30 cellular contexts compared by ENCODE assay signal in genomic region chr4:128345650-128346049, GRCh38.
"Had no signal": no experiment of that assay in that cellular context is flagged by ENCODE, and none has a peak within 500 bp of the region (broad histone marks: within the 10 kb centered on the region; RNA-seq: fewer than 3 reads in every experiment).

No MANE protein-coding gene starts in this region.

- H3K9me3 ChIP-seq: heart right ventricle, mucosa of descending colon, pancreas, prostate gland, stomach, testis, thyroid gland, transverse colon, upper lobe of left lung had no signal

- H3K36me3 ChIP-seq: heart right ventricle, pancreas, prostate gland, stomach, thyroid gland, transverse colon, upper lobe of left lung had no signal

- H3K27ac ChIP-seq: heart right ventricle, hepatocyte, pancreas, prostate gland, skin epidermis, stomach, testis, thyroid gland, transverse colon, upper lobe of left lung had no signal

- H3K27me3 ChIP-seq: heart right ventricle, hepatocyte, pancreas, stomach, testis, thyroid gland, transverse colon, upper lobe of left lung had no signal

- FAIRE-seq: keratinocyte, pancreas, urothelium cell line had no signal

- H3K4me3 ChIP-seq: heart right ventricle, hepatocyte, lung, mucosa of descending colon, pancreas, prostate gland, skin epidermis, stomach, testis, thyroid gland, transverse colon, upper lobe of left lung had no signal

- H3K4me2 ChIP-seq: hepatocyte had no signal

- ATAC-seq: left cardiac atrium; left lobe of liver; mucosa of descending colon; naive thymus-derived CD4-positive, alpha-beta T cell; natural killer cell treated with Interleukin-12 subunit alpha and Interleukin-12 subunit beta and Interleukin-15 and Interleukin-18, amount 100 ng/mL, for 72 hours; pancreas; right cardiac atrium; sciatic nerve; stimulated activated naive B cell treated with anti-CD40 and anti-IgM and Interleukin-4, amounts not matched to agents 10 μg/mL and 1 μg/mL and 100 μg/mL, for 72 hours; stimulated activated naive CD8-positive, alpha-beta T cell treated with anti-CD3 and anti-CD28 coated beads, Interleukin-15, Interleukin-2, amounts not matched to agents 100 U/mL and 50 U/mL, for 24 hours had no signal

- DNase-seq: heart right ventricle; kidney glomerular epithelial cell; left cardiac atrium; midbrain; mucosa of descending colon; naive thymus-derived CD4-positive, alpha-beta T cell; pancreas; posterior cingulate gyrus; retina; right cardiac atrium; stimulated activated CD4-positive, alpha-beta T cell treated with anti-CD3 and anti-CD28 coated beads, Interleukin-12 subunit alpha, Interleukin-12 subunit beta, amount 100 ng/mL, for 4 hours; stimulated activated CD4-positive, alpha-beta T cell treated with anti-CD3 and anti-CD28 coated beads, Interleukin-15, amount 100 ng/mL, for 24 hours; stimulated activated CD4-positive, alpha-beta T cell treated with anti-CD3 and anti-CD28 coated beads, Interleukin-2, amount 100 ng/mL, for 24 hours; stimulated activated CD4-positive, alpha-beta T cell treated with anti-CD3 and anti-CD28 coated beads, Interleukin-4, amount 100 ng/mL, for 1 hour; stimulated activated naive B cell treated with anti-CD40 and anti-IgM and Interleukin-4, amounts not matched to agents 10 μg/mL and 1 μg/mL and 100 μg/mL, for 72 hours; stimulated activated naive CD8-positive, alpha-beta T cell treated with anti-CD3 and anti-CD28 coated beads, Interleukin-15, Interleukin-2, amounts not matched to agents 100 U/mL and 50 U/mL, for 24 hours; stomach; testis; thyroid gland; transverse colon; upper lobe of left lung had no signal

- H2AFZ ChIP-seq: hepatocyte had no signal

- H3K4me1 ChIP-seq: prostate gland, transverse colon, upper lobe of left lung had no signal
